8 cellular contexts compared by ENCODE assay signal in the genomic region with DNA sequence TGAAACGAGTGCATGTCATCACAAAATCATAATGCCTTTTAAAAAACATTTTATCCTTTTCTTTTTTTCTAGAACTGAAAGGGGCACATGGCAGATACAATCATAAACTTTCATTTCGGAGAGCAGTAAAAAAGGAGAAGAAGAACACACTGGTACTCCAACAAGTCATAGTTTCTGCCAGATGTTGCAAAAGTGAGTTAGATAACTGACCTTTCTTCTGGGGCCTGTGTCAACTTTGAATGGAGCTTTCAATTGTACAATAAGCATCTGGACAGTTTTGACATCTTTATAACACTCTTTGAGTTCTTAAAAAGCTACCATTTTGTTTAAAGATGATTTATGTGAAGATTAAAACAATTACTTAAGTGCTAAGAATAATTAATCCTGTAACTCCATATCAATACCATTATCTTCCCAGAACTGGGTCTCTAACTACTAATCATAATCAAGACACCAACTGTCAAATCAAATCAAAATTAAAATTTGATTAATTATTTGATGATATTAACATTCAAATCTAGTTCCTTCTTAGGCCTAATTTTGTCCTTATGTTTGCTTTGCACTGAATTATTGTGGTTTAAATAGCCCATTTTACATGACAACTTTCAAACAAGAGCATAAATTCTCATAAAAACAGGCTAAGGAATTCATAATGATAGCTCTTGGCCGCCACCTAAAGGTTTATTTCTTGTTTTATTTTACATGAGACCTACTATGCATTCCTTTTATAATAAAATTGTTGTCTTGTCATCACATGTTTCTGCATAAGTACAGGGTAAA. TPM values are rescaled to one million over a fixed set of nuclear protein-coding genes. Genes with fewer than 3 reads are reported as not detected.
A peak's percentile ranks its signal among the peaks of the same experiment; 100 is the strongest.
DNase-seq lines count a peak whose midpoint lies in the region; TF ChIP-seq lines count a peak whose summit lies in the region.

No MANE protein-coding gene starts in this region.

- WGBS in endodermal cell (ENCODE audit: insufficient coverage in 1 of 2, insufficient read length in 1 of 2), 2 experiments = 70% methylated on average over 3 of the region's 3 CpGs; no CpG with 5 or more reads in 1 of the 2 experiments

- POLR2A ChIA-PET in Caco-2 (lab: Charles Lee) = interaction anchor here (1.3 kb wide), 1 partner anchor 94 kb away, joined by 4 read pairs; a partner anchor contains a TSS

- no peak overlapping the region for H3K9ac ChIP-seq in endodermal cell (ENCODE audit: extremely low read depth, low read length, poor library complexity, severe bottlenecking)

- H3K36me3 Mint-ChIP-seq in Caco-2 (ENCODE audit: insufficient read depth, unreplicated experiment) (no peaks in the 10 kb centered on the region), endodermal cell (ENCODE audit: low read depth) (no peaks in the 10 kb centered on the region), nephron progenitor cell (ENCODE audit: low read depth) (no peaks in the 10 kb centered on the region)

- H3K4me1 Mint-ChIP-seq in Caco-2 (ENCODE audit: low read depth, unreplicated experiment) (peaks cover 32% of the 10 kb centered on the region), endodermal cell (peaks cover 17% of the 10 kb centered on the region), nephron progenitor cell (peaks cover 32% of the 10 kb centered on the region)

- no peaks in the 10 kb centered on the region for H3K27me3 ChIP-seq in Caco-2 (replicated peaks; ENCODE audit: control insufficient read depth, insufficient read depth, low read length)
- no peaks in the 10 kb centered on the region for H3K27me3 ChIP-seq in endodermal cell (ENCODE audit: control insufficient read depth, insufficient read depth, low read length, poor library complexity, severe bottlenecking)

- no peaks in the 10 kb centered on the region for H3K9me3 ChIP-seq in Caco-2
- no peaks in the 10 kb centered on the region for H3K9me3 ChIP-seq in endodermal cell (ENCODE audit: control insufficient read depth, low read length)

- DNase-seq in Caco-2 (peak in 1 of 2 experiments; percentile 58), H4 (ENCODE audit: low spot score) (peak; percentile 78), NCI-H82 treated with DMSO at 0.1 percent for 48 hours (lab: John Stamatoyannopoulos, UW; ENCODE audit: unreplicated experiment) (peak; percentile 10), endodermal cell (no peak), retinal pigment epithelial cell (ENCODE audit: low read depth) (no peak), COLO668 (lab: John Stamatoyannopoulos, UW; ENCODE audit: unreplicated experiment) (no peak), nephron progenitor cell (no peak)
- DNase-seq in activated CD4-positive, alpha-beta T cell treated with anti-CD3 and anti-CD28 coated beads for 1 hour = no peak

- intact Hi-C loops in Caco-2 (cut with micrococcal nuclease; ENCODE audit: unreplicated experiment) = loop anchor here (1.0 to 5.0 kb wide), 7 partner anchors 94 to 599 kb away; a partner anchor contains a TSS

- H3K4me1 ChIP-seq in Caco-2 = peaks cover 27% of the 10 kb centered on the region
- peaks cover 6% of the 10 kb centered on the region for H3K4me1 ChIP-seq in endodermal cell (ENCODE audit: control insufficient read depth, insufficient read depth, low read length)

- H3K27ac Mint-ChIP-seq in Caco-2 (ENCODE audit: unreplicated experiment) = no peak overlapping the region
- no peak overlapping the region for H3K27ac Mint-ChIP-seq in endodermal cell
- no peak overlapping the region for H3K27ac Mint-ChIP-seq in nephron progenitor cell

- CTCF ChIA-PET in Caco-2 (lab: Charles Lee) = interaction anchor here (0.6 to 1.4 kb wide), 8 partner anchors 93 to 602 kb away, joined by 3 to 8 read pairs (median 6); a partner anchor contains a TSS

- peak; percentile 38 to 51 for TF ChIP-seq CTCF in Caco-2 (IDR thresholded peaks at IDR 0.05; ENCODE audit: insufficient read depth in 1 of 2, low read depth in 1 of 2, low read length in 1 of 2, severe bottlenecking in 1 of 2, unreplicated experiment in 1 of 2)
- peak; percentile 79 for TF ChIP-seq CTCF in endodermal cell (conservative IDR thresholded peaks at IDR 0.05)
- TF ChIP-seq CTCF in retinal pigment epithelial cell (conservative IDR thresholded peaks at IDR 0.05; ENCODE audit: low read depth, low read length) = peak; percentile 37
- TF ChIP-seq CTCF in nephron progenitor cell (IDR thresholded peaks at IDR 0.05) = no peak

- no peaks in the 10 kb centered on the region for H3K27me3 Mint-ChIP-seq in Caco-2 (ENCODE audit: insufficient read depth, unreplicated experiment)
- no peaks in the 10 kb centered on the region for H3K27me3 Mint-ChIP-seq in endodermal cell (ENCODE audit: insufficient read depth)
- no peaks in the 10 kb centered on the region for H3K27me3 Mint-ChIP-seq in nephron progenitor cell (ENCODE audit: low read depth, poor library complexity)

- H3K36me3 ChIP-seq in Caco-2 (ENCODE audit: control insufficient read depth, insufficient read depth, low read length) (no peaks in the 10 kb centered on the region), endodermal cell (ENCODE audit: control insufficient read depth, insufficient read depth, low read length) (no peaks in the 10 kb centered on the region)

- no TSS peak for BruUV-seq in Caco-2 (replicated peaks; lab: Mats Ljungman, UMichigan)

- no peak overlapping the region for H3K4me3 Mint-ChIP-seq in Caco-2 (ENCODE audit: unreplicated experiment)
- H3K4me3 Mint-ChIP-seq in endodermal cell = no peak overlapping the region
- no peak overlapping the region for H3K4me3 Mint-ChIP-seq in nephron progenitor cell

- no peak overlapping the region for H3K4me3 ChIP-seq in Caco-2 (ENCODE audit: low read depth, low read length)
- no peak overlapping the region for H3K4me3 ChIP-seq in endodermal cell (ENCODE audit: low read length)
- no peak overlapping the region for H3K4me3 ChIP-seq in retinal pigment epithelial cell (ENCODE audit: low read length)

- no peak overlapping the region for H3K27ac ChIP-seq in endodermal cell (ENCODE audit: low read depth, low read length)

- H3K9me3 Mint-ChIP-seq in Caco-2 (ENCODE audit: unreplicated experiment) (no peaks in the 10 kb centered on the region), endodermal cell (no peaks in the 10 kb centered on the region), nephron progenitor cell (no peaks in the 10 kb centered on the region)

RNA-seq across cellular contexts. Expression of a gene that starts 19.5 kb away (rescaled TPM):
- total RNA-seq in Caco-2 (2022) (3.2 and 4.6 TPM in 2 replicates), endodermal cell (1 to 10 TPM; 6.5 to 7.6 TPM)
- total RNA-seq in H4 (2014; rRNA removed; shearing (Covaris generic)) = 83.5 and 107 TPM in 2 replicates
- polyA plus RNA-seq in endodermal cell (2013, experiment 1 of 2) = 16.1 TPM
- polyA plus RNA-seq in endodermal cell (2013, experiment 2 of 2) = 14.6 TPM

Comparison
In these comparisons a context has a peak if more than half of its experiments do, and no peak if none do; other contexts are left out.
1. DNase-seq: peak in H4 (single experiment) and NCI-H82 treated with DMSO at 0.1 percent for 48 hours (single experiment); none in endodermal cell (single experiment), retinal pigment epithelial cell (single experiment), COLO668 (single experiment), nephron progenitor cell (single experiment) and activated CD4-positive, alpha-beta T cell treated with anti-CD3 and anti-CD28 coated beads for 1 hour (single experiment).